10 cellular contexts compared by ENCODE assay signal in the genomic region with DNA sequence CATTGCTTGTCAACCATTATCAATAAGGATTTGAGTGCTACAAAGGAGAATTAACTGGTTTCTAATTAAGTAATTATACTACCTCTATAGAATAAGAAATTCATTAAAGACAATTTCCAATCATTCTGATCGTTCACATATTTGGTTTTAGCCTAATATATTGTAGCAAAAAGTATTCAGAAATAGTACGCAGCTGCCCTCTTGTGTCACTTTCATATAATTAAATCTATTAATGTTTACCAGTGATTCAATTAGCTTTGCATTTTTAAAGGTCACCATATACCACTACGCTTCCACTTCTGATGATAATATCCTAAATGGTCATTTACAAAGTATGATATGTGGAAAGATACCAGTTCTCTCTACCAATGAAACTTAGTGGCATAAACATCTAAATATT.
DNase-seq lines count a peak whose midpoint lies in the region; ATAC-seq and TF ChIP-seq lines count a peak whose summit lies in the region.
"Had no signal": no experiment of that assay in that cellular context is flagged by ENCODE, and none has a peak within 500 bp of the region (broad histone marks: within the 10 kb centered on the region; RNA-seq: fewer than 3 reads in every experiment).

No MANE protein-coding gene starts in this region.

- H3K4me3 ChIP-seq in BE2C (ENCODE audit: low read depth, low read length) (no peak overlapping the region), Loucy (ENCODE audit: low read length, poor library complexity, severe bottlenecking) (no peak overlapping the region)

- H3K9me3 ChIP-seq in BE2C (no peaks in the 10 kb centered on the region), Loucy (ENCODE audit: insufficient read depth, low read depth, low read length) (no peaks in the 10 kb centered on the region)

- DNase-seq in BE2C (no peak), T47D (ENCODE audit: low read depth in 1 of 2, low spot score in 1 of 2) (peak; percentile 7 to 39), medulla oblongata (ENCODE audit: extremely low spot score) (peak; percentile 32), COLO829 (ENCODE audit: low spot score) (no peak), T-cell (no peak)
- DNase-seq: GOT3, NCI-H2029 treated with DMSO at 0.1 percent for 48 hours had no signal

- no peaks in the 10 kb centered on the region for H3K79me2 ChIP-seq in Loucy (ENCODE audit: insufficient read depth, low read length)

- in situ Hi-C loops in T47D (cut with HindIII; ENCODE audit: low pct_unique_long_range_greater_than_20kb, low sequenced_read_pairs): no loop called here

- TF ChIP-seq CTCF in BE2C (IDR thresholded peaks at IDR 0.05; ENCODE audit: low read depth, low read length): peak; percentile 38
- TF ChIP-seq CTCF in Loucy (conservative IDR thresholded peaks at IDR 0.05; ENCODE audit: low read length): peak; percentile 63

- H3K9me3 Mint-ChIP-seq in activated T-helper 17 cell treated with anti-CD3 and anti-CD28 coated beads, Interleukin-2, amount 50 U/mL, for 72 hours: peaks cover 11% of the 10 kb centered on the region
- peaks cover 3 to 7% (median 3%) of the 10 kb centered on the region in 3 donors for H3K9me3 Mint-ChIP-seq in T-cell

- no peak overlapping the region for H3K4me2 ChIP-seq in Loucy (ENCODE audit: low read depth, low read length, poor library complexity, severe bottlenecking)

- no peaks in the 10 kb centered on the region for H3K9me2 ChIP-seq in Loucy (replicated peaks; ENCODE audit: low read depth, low read length)

- H2AFZ ChIP-seq in Loucy (ENCODE audit: low read length): no peak overlapping the region

- H4K20me1 ChIP-seq in Loucy (ENCODE audit: insufficient read depth, low read length, poor library complexity, severe bottlenecking): no peaks in the 10 kb centered on the region

- H3K4me1 Mint-ChIP-seq in activated T-helper 17 cell treated with anti-CD3 and anti-CD28 coated beads, Interleukin-2, amount 50 U/mL, for 72 hours: no peaks in the 10 kb centered on the region
- H3K4me1 Mint-ChIP-seq in T-cell: no peaks in the 10 kb centered on the region

- H3K4me1 ChIP-seq in BE2C (0 out of 2 replicates have a peak, but pooled peaks cover 4% of the 10 kb centered on the region), Loucy (ENCODE audit: insufficient read depth, low read length, poor library complexity, severe bottlenecking) (no peaks in the 10 kb centered on the region)

- ATAC-seq in activated T-helper 17 cell treated with anti-CD3 and anti-CD28 coated beads, Interleukin-2, amount 50 U/mL, for 72 hours (replicated peaks): no peak
- ATAC-seq in GM19463 (IDR thresholded peaks at IDR 0.05; ENCODE audit: unreplicated experiment) (no peak), T-cell (replicated peaks in 1 of 4) (no peak)

- POLR2A ChIA-PET in T-cell (lab: Charles Lee): no interaction called here

- H3K27me3 Mint-ChIP-seq in activated T-helper 17 cell treated with anti-CD3 and anti-CD28 coated beads, Interleukin-2, amount 50 U/mL, for 72 hours: peaks cover 4% of the 10 kb centered on the region
- no peaks in the 10 kb centered on the region for H3K27me3 Mint-ChIP-seq in T-cell

- H3K9ac ChIP-seq in Loucy (ENCODE audit: low read depth, low read length, poor library complexity, severe bottlenecking): no peak overlapping the region

- H3K4me3 Mint-ChIP-seq in activated T-helper 17 cell treated with anti-CD3 and anti-CD28 coated beads, Interleukin-2, amount 50 U/mL, for 72 hours: no peak overlapping the region
- H3K4me3 Mint-ChIP-seq in T-cell: no peak overlapping the region

- H3K36me3 ChIP-seq in BE2C (no peaks in the 10 kb centered on the region), Loucy (ENCODE audit: insufficient read depth, low read length) (no peaks in the 10 kb centered on the region)

- no peaks in the 10 kb centered on the region for H3F3A ChIP-seq in Loucy (ENCODE audit: low read depth)

- H3K27me3 ChIP-seq in BE2C (no peaks in the 10 kb centered on the region), Loucy (ENCODE audit: insufficient read depth, low read length, poor library complexity, severe bottlenecking) (no peaks in the 10 kb centered on the region)

- CTCF ChIA-PET in T-cell (lab: Charles Lee): no interaction called here

- H3K36me3 Mint-ChIP-seq in activated T-helper 17 cell treated with anti-CD3 and anti-CD28 coated beads, Interleukin-2, amount 50 U/mL, for 72 hours (ENCODE audit: low read depth): no peaks in the 10 kb centered on the region
- H3K36me3 Mint-ChIP-seq in T-cell: no peaks in the 10 kb centered on the region

- no peak overlapping the region for H3K27ac Mint-ChIP-seq in activated T-helper 17 cell treated with anti-CD3 and anti-CD28 coated beads, Interleukin-2, amount 50 U/mL, for 72 hours
- H3K27ac Mint-ChIP-seq in T-cell: no peak overlapping the region

Comparison
In these comparisons a context has a peak if more than half of its experiments do, and no peak if none do; other contexts are left out.
1. DNase-seq: peak in T47D (2 of 2) and medulla oblongata (single experiment); none in BE2C (single experiment), COLO829 (single experiment) and T-cell (0 of 34).